1 cellular context compared by ENCODE assay signal in genomic region chr6:3825851-3826581, GRCh38.
TF ChIP-seq lines count a peak whose summit lies in the region.

No MANE protein-coding gene starts in this region.

TF ChIP-seq in GM23338, 12 proteins besides CTCF, POLR2A, EP300 and RAD21 (continued from another document):
- TF ChIP-seq, protein P1, sequence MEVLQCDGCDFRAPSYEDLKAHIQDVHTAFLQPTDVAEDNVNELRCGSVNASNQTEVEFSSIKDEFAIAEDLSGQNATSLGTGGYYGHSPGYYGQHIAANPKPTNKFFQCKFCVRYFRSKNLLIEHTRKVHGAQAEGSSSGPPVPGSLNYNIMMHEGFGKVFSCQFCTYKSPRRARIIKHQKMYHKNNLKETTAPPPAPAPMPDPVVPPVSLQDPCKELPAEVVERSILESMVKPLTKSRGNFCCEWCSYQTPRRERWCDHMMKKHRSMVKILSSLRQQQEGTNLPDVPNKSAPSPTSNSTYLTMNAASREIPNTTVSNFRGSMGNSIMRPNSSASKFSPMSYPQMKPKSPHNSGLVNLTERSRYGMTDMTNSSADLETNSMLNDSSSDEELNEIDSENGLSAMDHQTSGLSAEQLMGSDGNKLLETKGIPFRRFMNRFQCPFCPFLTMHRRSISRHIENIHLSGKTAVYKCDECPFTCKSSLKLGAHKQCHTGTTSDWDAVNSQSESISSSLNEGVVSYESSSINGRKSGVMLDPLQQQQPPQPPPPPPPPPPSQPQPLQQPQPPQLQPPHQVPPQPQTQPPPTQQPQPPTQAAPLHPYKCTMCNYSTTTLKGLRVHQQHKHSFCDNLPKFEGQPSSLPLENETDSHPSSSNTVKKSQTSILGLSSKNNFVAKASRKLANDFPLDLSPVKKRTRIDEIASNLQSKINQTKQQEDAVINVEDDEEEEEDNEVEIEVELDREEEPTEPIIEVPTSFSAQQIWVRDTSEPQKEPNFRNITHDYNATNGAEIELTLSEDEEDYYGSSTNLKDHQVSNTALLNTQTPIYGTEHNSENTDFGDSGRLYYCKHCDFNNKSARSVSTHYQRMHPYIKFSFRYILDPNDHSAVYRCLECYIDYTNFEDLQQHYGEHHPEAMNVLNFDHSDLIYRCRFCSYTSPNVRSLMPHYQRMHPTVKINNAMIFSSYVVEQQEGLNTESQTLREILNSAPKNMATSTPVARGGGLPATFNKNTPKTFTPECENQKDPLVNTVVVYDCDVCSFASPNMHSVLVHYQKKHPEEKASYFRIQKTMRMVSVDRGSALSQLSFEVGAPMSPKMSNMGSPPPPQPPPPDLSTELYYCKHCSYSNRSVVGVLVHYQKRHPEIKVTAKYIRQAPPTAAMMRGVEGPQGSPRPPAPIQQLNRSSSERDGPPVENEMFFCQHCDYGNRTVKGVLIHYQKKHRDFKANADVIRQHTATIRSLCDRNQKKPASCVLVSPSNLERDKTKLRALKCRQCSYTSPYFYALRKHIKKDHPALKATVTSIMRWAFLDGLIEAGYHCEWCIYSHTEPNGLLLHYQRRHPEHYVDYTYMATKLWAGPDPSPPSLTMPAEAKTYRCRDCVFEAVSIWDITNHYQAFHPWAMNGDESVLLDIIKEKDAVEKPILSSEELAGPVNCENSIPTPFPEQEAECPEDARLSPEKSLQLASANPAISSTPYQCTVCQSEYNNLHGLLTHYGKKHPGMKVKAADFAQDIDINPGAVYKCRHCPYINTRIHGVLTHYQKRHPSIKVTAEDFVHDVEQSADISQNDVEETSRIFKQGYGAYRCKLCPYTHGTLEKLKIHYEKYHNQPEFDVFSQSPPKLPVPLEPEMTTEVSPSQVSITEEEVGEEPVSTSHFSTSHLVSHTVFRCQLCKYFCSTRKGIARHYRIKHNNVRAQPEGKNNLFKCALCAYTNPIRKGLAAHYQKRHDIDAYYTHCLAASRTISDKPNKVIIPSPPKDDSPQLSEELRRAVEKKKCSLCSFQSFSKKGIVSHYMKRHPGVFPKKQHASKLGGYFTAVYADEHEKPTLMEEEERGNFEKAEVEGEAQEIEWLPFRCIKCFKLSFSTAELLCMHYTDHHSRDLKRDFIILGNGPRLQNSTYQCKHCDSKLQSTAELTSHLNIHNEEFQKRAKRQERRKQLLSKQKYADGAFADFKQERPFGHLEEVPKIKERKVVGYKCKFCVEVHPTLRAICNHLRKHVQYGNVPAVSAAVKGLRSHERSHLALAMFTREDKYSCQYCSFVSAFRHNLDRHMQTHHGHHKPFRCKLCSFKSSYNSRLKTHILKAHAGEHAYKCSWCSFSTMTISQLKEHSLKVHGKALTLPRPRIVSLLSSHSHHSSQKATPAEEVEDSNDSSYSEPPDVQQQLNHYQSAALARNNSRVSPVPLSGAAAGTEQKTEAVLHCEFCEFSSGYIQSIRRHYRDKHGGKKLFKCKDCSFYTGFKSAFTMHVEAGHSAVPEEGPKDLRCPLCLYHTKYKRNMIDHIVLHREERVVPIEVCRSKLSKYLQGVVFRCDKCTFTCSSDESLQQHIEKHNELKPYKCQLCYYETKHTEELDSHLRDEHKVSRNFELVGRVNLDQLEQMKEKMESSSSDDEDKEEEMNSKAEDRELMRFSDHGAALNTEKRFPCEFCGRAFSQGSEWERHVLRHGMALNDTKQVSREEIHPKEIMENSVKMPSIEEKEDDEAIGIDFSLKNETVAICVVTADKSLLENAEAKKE (CRISPR knock-in tag; IDR thresholded peaks at IDR 0.05): no peak
- TF ChIP-seq CREB1 (CRISPR knock-in tag; IDR thresholded peaks at IDR 0.05; ENCODE audit: low read depth): no peak
- TF ChIP-seq ZNF331 (CRISPR knock-in tag; IDR thresholded peaks at IDR 0.05; ENCODE audit: low read depth): no peak
- no peak for TF ChIP-seq ZNF114 (CRISPR knock-in tag; IDR thresholded peaks at IDR 0.05)
- no peak for TF ChIP-seq REST (IDR thresholded peaks at IDR 0.05; ENCODE audit: unreplicated experiment)
- no peak for TF ChIP-seq NANOG (IDR thresholded peaks at IDR 0.05; ENCODE audit: borderline replicate concordance)
